ENCODE assay signal across 8 cellular contexts in genomic region chr16:29284746-29285145, GRCh38.
DNase-seq lines count a peak whose midpoint lies in the region; ATAC-seq, FAIRE-seq and TF ChIP-seq lines count a peak whose summit lies in the region.
"Not testable (repeated sequence)": the region's sequence is repeated elsewhere in the genome, so short reads cannot be mapped to it uniquely, and the experiment has no call there.

No MANE protein-coding gene starts in this region.

- H3K79me2 ChIP-seq in GM23248 (ENCODE audit: insufficient read depth); keratinocyte (ENCODE audit: control insufficient read depth, insufficient read depth, low read length): not testable (repeated sequence)

- H3K36me3 Mint-ChIP-seq in activated T-cell treated with anti-CD3 and anti-CD28 coated beads, Interleukin-2, amount 50 U/mL, for 4 hours (ENCODE audit: insufficient read depth); nephron (ENCODE audit: low read depth); progenitor cell of endocrine pancreas (ENCODE audit: insufficient read depth); type B pancreatic cell: not testable (repeated sequence)

- H3K9me3 Mint-ChIP-seq in activated T-cell treated with anti-CD3 and anti-CD28 coated beads, Interleukin-2, amount 50 U/mL, for 4 hours = not testable (repeated sequence)
- H3K9me3 Mint-ChIP-seq in nephron (peaks cover 13% of the 10 kb centered on the region), progenitor cell of endocrine pancreas (ENCODE audit: low read depth) (peaks cover 13% of the 10 kb centered on the region), type B pancreatic cell (peaks cover 11% of the 10 kb centered on the region)

- H3K9me1 ChIP-seq in keratinocyte (ENCODE audit: control insufficient read depth, extremely low read depth, insufficient read depth, low read length) = not testable (repeated sequence)

- WGBS in GM23248 (ENCODE audit: low coverage in 1 of 2, low lambda C conversion rate in 2 of 2, missing lambda C conversion rate in 2 of 2), 2 experiments = 64 to 74% methylated on average over 5 to 6 of the region's 6 CpGs

- not testable (repeated sequence) for H3K4me3 ChIP-seq in GM23248; keratinocyte (ENCODE audit: control insufficient read depth in 2 of 3, extremely low read depth in 1 of 3, insufficient read depth in 2 of 3, low read depth in 1 of 3, low read length in 3 of 3)
- H3K4me3 ChIP-seq in SJCRH30 (peak overlapping the region; percentile 46), breast epithelium (peak overlapping the region in 2 of 3 donors; percentile 32 to 49)

- H2AFZ ChIP-seq in GM23248; keratinocyte (ENCODE audit: control insufficient read depth, low read length): not testable (repeated sequence)

- peak; percentile 13 for DNase-seq in GM23248
- not testable (repeated sequence) for DNase-seq in SJCRH30; activated T-cell treated with anti-CD3 and anti-CD28 coated beads, Interleukin-2, amount 50 U/mL, for 4 hours; breast epithelium (ENCODE audit: low spot score in 2 of 2); keratinocyte (ENCODE audit: low read depth, low spot score); progenitor cell of endocrine pancreas (ENCODE audit: low spot score, unreplicated experiment); type B pancreatic cell (ENCODE audit: extremely low spot score, unreplicated experiment)

- ATAC-seq in activated T-cell treated with anti-CD3 and anti-CD28 coated beads, Interleukin-2, amount 50 U/mL, for 4 hours = peak; percentile 62 to 69

- H3K4me1 Mint-ChIP-seq in activated T-cell treated with anti-CD3 and anti-CD28 coated beads, Interleukin-2, amount 50 U/mL, for 4 hours (ENCODE audit: low read depth) = peaks cover 10% of the 10 kb centered on the region
- peaks cover 36% of the 10 kb centered on the region for H3K4me1 Mint-ChIP-seq in nephron
- H3K4me1 Mint-ChIP-seq in progenitor cell of endocrine pancreas (ENCODE audit: low read depth) = peaks cover 22% of the 10 kb centered on the region
- peaks cover 24% of the 10 kb centered on the region for H3K4me1 Mint-ChIP-seq in type B pancreatic cell (ENCODE audit: unreplicated experiment)

- H3K27ac Mint-ChIP-seq in nephron (peak overlapping the region; percentile 89 to 94 (median 91)), progenitor cell of endocrine pancreas (peak overlapping the region; percentile 24), type B pancreatic cell (peak overlapping the region; percentile 76)

- not testable (repeated sequence) for TF ChIP-seq POLR2A in breast epithelium (IDR thresholded peaks at IDR 0.05)

- not testable (repeated sequence) for H3K4me1 ChIP-seq in GM23248 (ENCODE audit: insufficient read depth); SJCRH30; breast epithelium; keratinocyte (ENCODE audit: control insufficient read depth, extremely low read depth, insufficient read depth, low read length)

- FAIRE-seq in keratinocyte (lab: Jason Lieb, UNC) = peak; percentile 17

- H3K27ac ChIP-seq in GM23248; SJCRH30; keratinocyte (ENCODE audit: control insufficient read depth, insufficient read depth, low read length): not testable (repeated sequence)
- peak overlapping the region; percentile 76 to 80 for H3K27ac ChIP-seq in breast epithelium

- H3K4me3 Mint-ChIP-seq in activated T-cell treated with anti-CD3 and anti-CD28 coated beads, Interleukin-2, amount 50 U/mL, for 4 hours; progenitor cell of endocrine pancreas (ENCODE audit: low read depth); type B pancreatic cell: not testable (repeated sequence)
- peak overlapping the region in 1 of 3 experiments; percentile 19 for H3K4me3 Mint-ChIP-seq in nephron

- TF ChIP-seq CTCF in breast epithelium (IDR thresholded peaks at IDR 0.05); keratinocyte (optimal IDR thresholded peaks at IDR 0.05 in 1 of 3, IDR thresholded peaks at IDR 0.05 in 1 of 3, conservative IDR thresholded peaks at IDR 0.05 in 1 of 3; ENCODE audit: extremely low read depth in 1 of 3, insufficient read depth in 2 of 3, low read length in 3 of 3); nephron (IDR thresholded peaks at IDR 0.05; ENCODE audit: unreplicated experiment in 3 of 3); progenitor cell of endocrine pancreas (IDR thresholded peaks at IDR 0.05; ENCODE audit: unreplicated experiment); type B pancreatic cell (conservative IDR thresholded peaks at IDR 0.05): not testable (repeated sequence)

- not testable (repeated sequence) for H3F3A ChIP-seq in GM23248 (ENCODE audit: insufficient read depth)

- in situ Hi-C loops in GM23248 (cut with MboI) = not testable (repeated sequence)

- not testable (repeated sequence) for H3K4me2 ChIP-seq in GM23248 (ENCODE audit: unreplicated experiment); keratinocyte (ENCODE audit: control insufficient read depth, extremely low read depth, insufficient read depth, low read depth, low read length)

- intact Hi-C loops in breast epithelium (cut with DNase I; ENCODE audit: low total_unique reads) = not testable (repeated sequence)

- not testable (repeated sequence) for H3K9me3 ChIP-seq in GM23248 (ENCODE audit: low read depth); SJCRH30 (replicated peaks); breast epithelium; keratinocyte (ENCODE audit: control insufficient read depth, low read depth, low read length)

- H3K27me3 Mint-ChIP-seq in activated T-cell treated with anti-CD3 and anti-CD28 coated beads, Interleukin-2, amount 50 U/mL, for 4 hours (ENCODE audit: low read depth); nephron (ENCODE audit: low read depth); progenitor cell of endocrine pancreas; type B pancreatic cell: not testable (repeated sequence)

- dilution Hi-C loops in keratinocyte (cut with MboI; ENCODE audit: extremely low pct_ligation_motif_present, low sequenced_read_pairs) = not testable (repeated sequence)

- H3K9me2 ChIP-seq in GM23248 (ENCODE audit: insufficient read depth) = not testable (repeated sequence)

- not testable (repeated sequence) for H3K36me3 ChIP-seq in GM23248 (ENCODE audit: low read depth); SJCRH30; breast epithelium; keratinocyte (ENCODE audit: control insufficient read depth in 2 of 2, extremely low read depth in 1 of 2, insufficient read depth in 2 of 2, low read length in 2 of 2)

- H3K27me3 ChIP-seq in GM23248 (replicated peaks; ENCODE audit: insufficient read depth); SJCRH30; breast epithelium; keratinocyte (ENCODE audit: control insufficient read depth, extremely low read depth, insufficient read depth, low read length): not testable (repeated sequence)

- not testable (repeated sequence) for H4K20me1 ChIP-seq in GM23248 (ENCODE audit: insufficient read depth); keratinocyte (ENCODE audit: control insufficient read depth, extremely low read depth, insufficient read depth, low read length)

- not testable (repeated sequence) for H3K9ac ChIP-seq in GM23248; keratinocyte (ENCODE audit: control insufficient read depth, extremely low read depth, insufficient read depth, low read length)

Comparison
In these comparisons a context has a peak if more than half of its experiments do, and no peak if none do; other contexts are left out.
1. H3K27ac Mint-ChIP-seq: peak in every context shown above with its lines; median percentile 91 in nephron; 76 in type B pancreatic cell; 24 in progenitor cell of endocrine pancreas.